26 cellular contexts compared by ENCODE assay signal in genomic region chr19:555474-555808, GRCh38. TPM values are rescaled to one million over a fixed set of nuclear protein-coding genes. Genes with fewer than 3 reads are reported as not detected.
"Had no signal": no experiment of that assay in that cellular context is flagged by ENCODE, and none has a peak within 500 bp of the region (broad histone marks: within the 10 kb centered on the region; RNA-seq: fewer than 3 reads in every experiment).

No MANE protein-coding gene starts in this region.

- H3K9me3 ChIP-seq: esophagus muscularis mucosa, ovary, prostate gland, thoracic aorta, upper lobe of right lung had no signal

- H3K36me3 Mint-ChIP-seq: activated naive CD8-positive, alpha-beta T cell treated with anti-CD3 and anti-CD28 coated beads for 36 hours; mesothelial cell of epicardium; natural killer cell treated with Interleukin-12 subunit alpha and Interleukin-12 subunit beta and Interleukin-15 and Interleukin-18, amount 100 ng/mL, for 72 hours had no signal

- DNase-seq: activated B cell treated with CpG ODN at 0.5 μM for 24 hours; activated CD4-positive, alpha-beta T cell treated with anti-CD3 and anti-CD28 coated beads for 36 hours; activated CD4-positive, alpha-beta T cell treated with anti-CD3 and anti-CD28 coated beads, Interleukin-2, amount 50 U/mL, for 4 hours; activated CD8-positive, alpha-beta memory T cell treated with anti-CD3 and anti-CD28 coated beads for 24 hours; activated CD8-positive, alpha-beta memory T cell treated with anti-CD3 and anti-CD28 coated beads, Interleukin-2, amount 50 U/mL, for 48 hours; activated naive CD4-positive, alpha-beta T cell treated with Interleukin-2 at 50 U/mL for 16 hours; activated naive CD8-positive, alpha-beta T cell treated with anti-CD3 and anti-CD28 coated beads for 36 hours; activated T-cell treated with anti-CD3 and anti-CD28 coated beads, Interleukin-2, amount 50 U/mL, for 4 hours; central memory CD4-positive, alpha-beta T cell; glutamatergic neuron; hypothalamus; stimulated activated CD4-positive, alpha-beta T cell treated with anti-CD3 and anti-CD28 coated beads, Interleukin-4, amount 100 ng/mL, for 24 hours; stimulated activated naive CD4-positive, alpha-beta T cell treated with Interleukin-2 at 50 U/mL for 16 hours; T-helper 17 cell had no signal

- H3K4me3 Mint-ChIP-seq: activated B cell treated with CpG ODN at 0.5 μM for 24 hours; activated CD4-positive, alpha-beta T cell treated with anti-CD3 and anti-CD28 coated beads for 36 hours; activated naive CD8-positive, alpha-beta T cell treated with anti-CD3 and anti-CD28 coated beads for 36 hours; activated T-cell treated with anti-CD3 and anti-CD28 coated beads, Interleukin-2, amount 50 U/mL, for 4 hours; mesothelial cell of epicardium; natural killer cell treated with Interleukin-12 subunit alpha and Interleukin-12 subunit beta and Interleukin-15 and Interleukin-18, amount 100 ng/mL, for 72 hours; T-helper 17 cell had no signal

- H3K27me3 ChIP-seq: ovary, upper lobe of right lung had no signal

- H3K4me1 ChIP-seq: prostate gland had no signal

- H3K27ac ChIP-seq: esophagus muscularis mucosa, ovary, prostate gland, thoracic aorta had no signal

- H3K4me1 Mint-ChIP-seq: activated B cell treated with CpG ODN at 0.5 μM for 24 hours; activated CD4-positive, alpha-beta T cell treated with anti-CD3 and anti-CD28 coated beads for 36 hours; activated naive CD8-positive, alpha-beta T cell treated with anti-CD3 and anti-CD28 coated beads for 36 hours had no signal

- H3K4me3 ChIP-seq: esophagus muscularis mucosa, ovary, prostate gland, thoracic aorta, upper lobe of right lung had no signal

- ATAC-seq: activated CD4-positive, alpha-beta T cell treated with anti-CD3 and anti-CD28 coated beads for 36 hours had no signal

- H3K27me3 Mint-ChIP-seq: activated CD4-positive, alpha-beta T cell treated with anti-CD3 and anti-CD28 coated beads for 36 hours; natural killer cell treated with Interleukin-12 subunit alpha and Interleukin-12 subunit beta and Interleukin-15 and Interleukin-18, amount 100 ng/mL, for 72 hours; T-helper 17 cell had no signal

- H3K36me3 ChIP-seq: esophagus muscularis mucosa, ovary, prostate gland, thoracic aorta, upper lobe of right lung had no signal

- H3K9me3 Mint-ChIP-seq: activated B cell treated with CpG ODN at 0.5 μM for 24 hours; activated naive CD8-positive, alpha-beta T cell treated with anti-CD3 and anti-CD28 coated beads for 36 hours; activated T-cell treated with anti-CD3 and anti-CD28 coated beads, Interleukin-2, amount 50 U/mL, for 4 hours; mesothelial cell of epicardium; natural killer cell treated with Interleukin-12 subunit alpha and Interleukin-12 subunit beta and Interleukin-15 and Interleukin-18, amount 100 ng/mL, for 72 hours had no signal

- H3K27ac Mint-ChIP-seq: activated B cell treated with CpG ODN at 0.5 μM for 24 hours; activated CD4-positive, alpha-beta T cell treated with anti-CD3 and anti-CD28 coated beads for 36 hours; activated naive CD8-positive, alpha-beta T cell treated with anti-CD3 and anti-CD28 coated beads for 36 hours; mesothelial cell of epicardium; natural killer cell treated with Interleukin-12 subunit alpha and Interleukin-12 subunit beta and Interleukin-15 and Interleukin-18, amount 100 ng/mL, for 72 hours had no signal

- FAIRE-seq: astrocyte, colon, frontal cortex, islet of Langerhans had no signal

RNA-seq across cellular contexts. Expression of gene GZMM, which starts 11.6 kb away (rescaled TPM):
- total RNA-seq: activated B cell treated with CpG ODN at 0.5 μM for 24 hours, lung microvascular endothelial cell had no signal

RNA-seq across cellular contexts. Expression of gene HCN2, which starts 34.2 kb away (rescaled TPM):
- total RNA-seq: thoracic aorta had no signal
